In genomic region chr12:97939141-97939540, GRCh38 we compare ENCODE assay signal across 18 cellular contexts.
"Had no signal": no experiment of that assay in that cellular context is flagged by ENCODE, and none has a peak within 500 bp of the region (broad histone marks: within the 10 kb centered on the region; RNA-seq: fewer than 3 reads in every experiment).

No MANE protein-coding gene starts in this region.

- H3K27me3 ChIP-seq: adrenal gland, ascending aorta, neural progenitor cell, tibial nerve had no signal

- H3K9me3 Mint-ChIP-seq: mesothelial cell of epicardium, neural progenitor cell, WTC11 had no signal

- H3K27me3 Mint-ChIP-seq: stimulated activated naive CD8-positive, alpha-beta T cell treated with anti-CD3 and anti-CD28 coated beads, Interleukin-15, amount 100 ng/mL, for 72 hours had no signal

- H3K4me3 Mint-ChIP-seq: activated naive CD8-positive, alpha-beta T cell; mesothelial cell of epicardium; naive thymus-derived CD8-positive, alpha-beta T cell; neural progenitor cell; stimulated activated naive CD8-positive, alpha-beta T cell treated with anti-CD3 and anti-CD28 coated beads, Interleukin-15, amount 100 ng/mL, for 72 hours; T-helper 1 cell treated with Interleukin-12 subunit alpha and Interleukin-12 subunit beta and Interleukin-4 antibody, amounts not matched to agents 30 μg/mL and 1 μg/mL, for 36 hours; WTC11 had no signal

- H3K27ac ChIP-seq: adrenal gland, ascending aorta, coronary artery, left ventricle myocardium inferior, neural progenitor cell, tibial nerve had no signal

- H3K4me3 ChIP-seq: adrenal gland, ascending aorta, coronary artery, left ventricle myocardium inferior, neural progenitor cell, tibial nerve had no signal

- H3K4me1 Mint-ChIP-seq: naive thymus-derived CD8-positive, alpha-beta T cell; stimulated activated naive CD8-positive, alpha-beta T cell treated with anti-CD3 and anti-CD28 coated beads, Interleukin-15, amount 100 ng/mL, for 72 hours had no signal

- DNase-seq: activated T-cell treated with anti-CD3 and anti-CD28 coated beads, Interleukin-2, amount 50 U/mL, for 1 hour; adrenal gland; cerebellar nuclear complex; left ventricle myocardium inferior; naive thymus-derived CD8-positive, alpha-beta T cell; posterior cingulate gyrus; retina; stimulated activated CD4-positive, alpha-beta T cell treated with anti-CD3 and anti-CD28 coated beads, Interleukin-1b, Interleukin-23, amount 100 ng/mL, for 48 hours; stimulated activated naive CD8-positive, alpha-beta T cell treated with anti-CD3 and anti-CD28 coated beads, Interleukin-15, amount 100 ng/mL, for 72 hours; T1000 had no signal

- H3K36me3 Mint-ChIP-seq: activated naive CD8-positive, alpha-beta T cell; mesothelial cell of epicardium; neural progenitor cell; WTC11 had no signal

- H3K27ac Mint-ChIP-seq: activated naive CD8-positive, alpha-beta T cell; mesothelial cell of epicardium; naive thymus-derived CD8-positive, alpha-beta T cell; neural progenitor cell; stimulated activated naive CD8-positive, alpha-beta T cell treated with anti-CD3 and anti-CD28 coated beads, Interleukin-15, amount 100 ng/mL, for 72 hours; T-helper 1 cell treated with Interleukin-12 subunit alpha and Interleukin-12 subunit beta and Interleukin-4 antibody, amounts not matched to agents 30 μg/mL and 1 μg/mL, for 36 hours; WTC11 had no signal

- ATAC-seq: naive thymus-derived CD8-positive, alpha-beta T cell; stimulated activated naive CD8-positive, alpha-beta T cell treated with anti-CD3 and anti-CD28 coated beads, Interleukin-15, amount 100 ng/mL, for 72 hours; WTC11 had no signal

- H3K4me1 ChIP-seq: adrenal gland, ascending aorta, left ventricle myocardium inferior, tibial nerve had no signal
